In the genomic region with DNA sequence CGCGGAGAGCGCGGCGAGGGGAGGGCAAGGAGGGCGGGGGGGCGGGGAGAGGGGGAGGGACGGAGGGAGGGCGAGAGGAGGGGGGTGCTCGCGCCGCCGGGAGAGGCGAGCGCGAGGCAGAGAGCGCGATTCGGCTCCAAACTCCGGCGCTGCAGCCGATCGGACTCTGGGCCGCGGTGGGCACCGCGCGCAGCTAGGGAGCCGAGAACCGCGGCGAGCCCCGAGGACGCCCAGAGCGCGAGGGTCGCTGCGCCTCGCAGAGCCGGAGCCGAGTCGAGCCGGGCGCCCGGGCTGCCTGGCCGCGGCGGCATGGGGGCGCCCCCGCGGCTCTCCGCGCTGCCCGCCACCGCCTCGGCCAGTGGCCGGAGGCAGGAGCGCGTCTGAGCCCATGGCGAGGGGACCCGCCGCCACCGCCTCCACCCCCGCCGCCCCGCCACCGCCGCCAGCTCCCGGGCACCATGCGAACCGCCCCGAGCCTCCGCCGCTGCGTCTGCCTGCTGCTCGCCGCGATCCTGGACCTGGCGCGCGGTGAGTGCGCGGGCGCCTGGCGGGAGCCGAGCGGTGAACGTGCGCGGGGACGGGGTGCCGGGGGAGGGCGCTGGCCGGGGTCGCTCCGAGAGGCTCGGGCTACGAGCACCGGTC, we compare ENCODE assay signal across 13 cellular contexts. TPM values are rescaled to one million over a fixed set of nuclear protein-coding genes. Genes with fewer than 3 reads are reported as not detected.
DNase-seq lines count a peak whose midpoint lies in the region; ATAC-seq lines count a peak whose summit lies in the region.
"Had no signal": no experiment of that assay in that cellular context is flagged by ENCODE, and none has a peak within 500 bp of the region (broad histone marks: within the 10 kb centered on the region; RNA-seq: fewer than 3 reads in every experiment).

A gene (plus strand): TSS at position 128 of the 642 bp plus-strand sequence. CDS start 331 bp downstream, at position 459.

- peaks cover 9% of the 10 kb centered on the region for H3K4me1 Mint-ChIP-seq in activated CD4-positive, alpha-beta T cell treated with anti-CD3 and anti-CD28 coated beads, Interleukin-2, amount 10 ng/mL, durations not matched to agents 7 days and 5 days

- H3K27ac ChIP-seq in iPS-18a (ENCODE audit: low read length), result no peak within 1 kb of the TSS
- H3K27ac ChIP-seq in substantia nigra (ENCODE audit: low read depth, low read length, poor library complexity, severe bottlenecking), result peak within 1 kb of the TSS; percentile 49

- peak within 1 kb of the TSS; percentile 68 for H3K4me3 ChIP-seq in iPS-18a (ENCODE audit: low read length)

- ATAC-seq in GM21526 (IDR thresholded peaks at IDR 0.05; ENCODE audit: low FRiP score, unreplicated experiment), result no peak
- ATAC-seq in GM21529 (IDR thresholded peaks at IDR 0.05; ENCODE audit: unreplicated experiment), result no peak
- ATAC-seq: activated naive CD4-positive, alpha-beta T cell treated with anti-CD3 and anti-CD28 coated beads, Interleukin-2, amount 50 U/mL, for 72 hours had no signal

- H3K27me3 ChIP-seq in iPS-18a (ENCODE audit: control insufficient read depth, insufficient read depth, low read length), result peaks cover 70% of the 10 kb centered on the region

- no peaks in the 10 kb centered on the region for H3K36me3 ChIP-seq in iPS-18a (ENCODE audit: control insufficient read depth, low read depth, low read length)

- no peaks in the 10 kb centered on the region for H3K36me3 Mint-ChIP-seq in activated CD4-positive, alpha-beta T cell treated with anti-CD3 and anti-CD28 coated beads, Interleukin-2, amount 10 ng/mL, durations not matched to agents 7 days and 5 days (ENCODE audit: low read depth)
- H3K36me3 Mint-ChIP-seq: natural killer cell had no signal

- H3K27ac Mint-ChIP-seq in activated CD4-positive, alpha-beta T cell treated with anti-CD3 and anti-CD28 coated beads, Interleukin-2, amount 10 ng/mL, durations not matched to agents 7 days and 5 days, result peak within 1 kb of the TSS; percentile 22
- H3K27ac Mint-ChIP-seq: natural killer cell had no signal

- peaks cover 19% of the 10 kb centered on the region for H3K4me1 ChIP-seq in iPS-18a (ENCODE audit: control insufficient read depth, low read depth, low read length)

- H3K27me3 Mint-ChIP-seq in activated CD4-positive, alpha-beta T cell treated with anti-CD3 and anti-CD28 coated beads, Interleukin-2, amount 10 ng/mL, durations not matched to agents 7 days and 5 days, result peaks cover 65% of the 10 kb centered on the region

- CTCF ChIA-PET in activated CD4-positive, alpha-beta T cell treated with anti-CD3 and anti-CD28 coated beads, Interleukin-2, amount 10 ng/mL, durations not matched to agents 7 days and 5 days (lab: Charles Lee), result no interaction called here

- no peak within 1 kb of the TSS for H3K4me3 Mint-ChIP-seq in activated CD4-positive, alpha-beta T cell treated with anti-CD3 and anti-CD28 coated beads, Interleukin-2, amount 10 ng/mL, durations not matched to agents 7 days and 5 days
- H3K4me3 Mint-ChIP-seq: natural killer cell had no signal

- no peaks in the 10 kb centered on the region for H3K9me3 ChIP-seq in iPS-18a (ENCODE audit: control insufficient read depth, low read depth, low read length)

- no peaks in the 10 kb centered on the region for H3K9me3 Mint-ChIP-seq in activated CD4-positive, alpha-beta T cell treated with anti-CD3 and anti-CD28 coated beads, Interleukin-2, amount 10 ng/mL, durations not matched to agents 7 days and 5 days
- H3K9me3 Mint-ChIP-seq: activated naive CD4-positive, alpha-beta T cell treated with anti-CD3 and anti-CD28 coated beads, Interleukin-2, amount 50 U/mL, for 72 hours; natural killer cell had no signal

- no peak within 1 kb of the TSS for H3K9ac ChIP-seq in iPS-18a (ENCODE audit: low read length)

- POLR2A ChIA-PET in activated CD4-positive, alpha-beta T cell treated with anti-CD3 and anti-CD28 coated beads, Interleukin-2, amount 10 ng/mL, durations not matched to agents 7 days and 5 days (lab: Charles Lee), result no interaction called here

- DNase-seq in activated CD4-positive, alpha-beta T cell treated with anti-CD3 and anti-CD28 coated beads, Interleukin-2, amount 10 ng/mL, durations not matched to agents 7 days and 5 days, result no peak
- no peak for DNase-seq in activated CD4-positive, alpha-beta T cell treated with anti-CD3 and anti-CD28 coated beads for 1 hour
- DNase-seq in RPMI8226 (peak; percentile 27), substantia nigra (lab: John Stamatoyannopoulos, UW) (peak in 5 of 49 donors; percentile 4 to 66 (median 8)), COR-L47 (lab: John Stamatoyannopoulos, UW) (no peak)
- DNase-seq: activated CD4-positive, alpha-beta T cell treated with anti-CD3 and anti-CD28 coated beads for 4 hours; natural killer cell; NCI-H1930; stimulated activated naive CD4-positive, alpha-beta T cell had no signal

RNA-seq across cellular contexts. Expression of the gene that starts here (rescaled TPM):
- not detected for total RNA-seq in activated CD4-positive, alpha-beta T cell treated with anti-CD3 and anti-CD28 coated beads, Interleukin-2, amount 10 ng/mL, durations not matched to agents 7 days and 5 days
- total RNA-seq: activated naive CD4-positive, alpha-beta T cell treated with anti-CD3 and anti-CD28 coated beads, Interleukin-2, amount 50 U/mL, for 72 hours; natural killer cell had no signal
